Comparison of ENCODE assay signal across 25 cellular contexts in the genomic region with DNA sequence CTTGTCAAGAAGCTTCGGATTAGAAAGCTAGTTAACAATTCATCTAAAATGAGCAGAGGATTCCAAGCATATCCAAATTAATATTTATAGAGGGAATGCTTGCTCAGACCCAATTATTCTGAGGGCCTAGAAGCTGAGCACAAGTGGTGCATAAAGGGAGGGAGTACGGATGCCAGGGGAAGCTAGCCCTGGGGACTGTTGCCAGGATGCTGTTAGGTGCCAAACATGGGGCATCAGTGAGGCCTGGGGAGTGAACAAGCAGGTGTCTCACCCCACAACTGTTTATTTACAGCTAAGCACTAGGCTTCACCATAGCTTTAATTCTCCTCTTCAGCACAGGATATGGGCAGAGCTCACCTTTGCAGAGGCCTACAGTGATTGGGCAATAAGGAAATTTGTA.
"Had no signal": no experiment of that assay in that cellular context is flagged by ENCODE, and none has a peak within 500 bp of the region (broad histone marks: within the 10 kb centered on the region; RNA-seq: fewer than 3 reads in every experiment).

No MANE protein-coding gene starts in this region.

- H3K4me2 ChIP-seq: neural progenitor cell, smooth muscle cell had no signal

- H3K4me3 ChIP-seq: heart left ventricle, lung, neural progenitor cell, ovary, smooth muscle cell, suprapubic skin, thyroid gland, uterus had no signal

- H3K27me3 ChIP-seq: foreskin keratinocyte, neural progenitor cell, ovary, suprapubic skin, thyroid gland, uterus had no signal

- H3K9ac ChIP-seq: neural progenitor cell had no signal

- H3K9me3 ChIP-seq: heart left ventricle, ovary, suprapubic skin, thyroid gland, uterus had no signal

- H3K27ac ChIP-seq: foreskin keratinocyte, heart left ventricle, neural progenitor cell, ovary, suprapubic skin, thyroid gland, uterus had no signal

- FAIRE-seq: endothelial cell of umbilical vein had no signal

- H3K36me3 ChIP-seq: heart left ventricle, neural progenitor cell, ovary, suprapubic skin, thyroid gland, uterus had no signal

- ATAC-seq: foreskin keratinocyte; heart left ventricle; left colon; left ventricle myocardium superior; natural killer cell treated with Interleukin-12 subunit alpha and Interleukin-12 subunit beta and Interleukin-15 and Interleukin-18, amount 100 ng/mL, for 72 hours; right cardiac atrium; stimulated activated effector memory CD8-positive, alpha-beta T cell treated with anti-CD3 and anti-CD28 coated beads, Interleukin-12 subunit alpha, Interleukin-12 subunit beta, amount 100 ng/mL, for 72 hours; stimulated activated naive CD8-positive, alpha-beta T cell treated with anti-CD3 and anti-CD28 coated beads, Interleukin-15, Interleukin-2, amounts not matched to agents 100 U/mL and 50 U/mL, for 24 hours had no signal

- H3K4me1 ChIP-seq: foreskin keratinocyte, heart left ventricle, suprapubic skin, thyroid gland, uterus had no signal

- H2AFZ ChIP-seq: neural progenitor cell had no signal

- DNase-seq: effector CD4-positive, alpha-beta T cell; endodermal cell; erythroblast; foreskin keratinocyte; heart left ventricle; hippocampal formation; left colon; left ventricle myocardium superior; mesenchymal stem cell; midbrain; nucleus accumbens; ovary; stimulated activated CD4-positive, alpha-beta T cell treated with anti-CD3 and anti-CD28 coated beads, Interleukin-4, amount 100 ng/mL, for 1 hour; stimulated activated CD8-positive, alpha-beta memory T cell treated with anti-CD3 and anti-CD28 coated beads, Interleukin-4, amount 100 ng/mL, for 48 hours; stimulated activated naive CD8-positive, alpha-beta T cell treated with anti-CD3 and anti-CD28 coated beads, Interleukin-15, Interleukin-2, amounts not matched to agents 100 U/mL and 50 U/mL, for 24 hours; thyroid gland; uterus had no signal
